In the genomic region with DNA sequence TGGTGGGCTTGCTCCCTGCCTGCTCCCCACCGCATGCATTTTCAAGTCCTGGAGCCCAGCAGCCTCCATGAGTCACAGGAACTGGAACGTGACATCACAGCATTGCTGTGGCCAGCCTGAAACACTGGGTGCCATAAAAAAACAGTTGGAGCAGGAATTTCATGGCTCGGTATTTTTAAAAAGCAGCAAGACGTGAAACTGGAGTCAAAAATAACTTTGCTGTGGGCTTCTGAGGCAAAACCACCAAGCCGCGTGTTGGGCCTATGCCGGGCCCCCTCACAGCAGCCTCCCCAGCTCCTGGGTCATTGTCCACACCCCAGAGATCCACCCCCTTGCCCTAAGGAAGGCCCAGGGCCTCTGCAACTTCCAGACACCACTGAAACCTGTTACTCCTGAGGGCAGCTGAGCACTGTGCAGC, we compare ENCODE assay signal across 10 cellular contexts. TPM values are rescaled to one million over a fixed set of nuclear protein-coding genes. Genes with fewer than 3 reads are reported as not detected.
DNase-seq lines count a peak whose midpoint lies in the region; ATAC-seq, FAIRE-seq and TF ChIP-seq lines count a peak whose summit lies in the region.
"Had no signal": no experiment of that assay in that cellular context is flagged by ENCODE, and none has a peak within 500 bp of the region (broad histone marks: within the 10 kb centered on the region; RNA-seq: fewer than 3 reads in every experiment).

No MANE protein-coding gene starts in this region.

- H3K36me3 ChIP-seq in left lung (no peaks in the 10 kb centered on the region), transverse colon (no peaks in the 10 kb centered on the region)

- no peaks in the 10 kb centered on the region for H3K27me3 ChIP-seq in left lung
- no peaks in the 10 kb centered on the region for H3K27me3 ChIP-seq in transverse colon

- H3K4me3 ChIP-seq in cardiac fibroblast (replicated peaks in 1 of 2; ENCODE audit: low read depth in 2 of 2, low read length in 2 of 2) (no peak overlapping the region), left lung (no peak overlapping the region), transverse colon (no peak overlapping the region)
- H3K4me3 ChIP-seq: K562 had no signal

- H3K4me3 Mint-ChIP-seq in activated T-helper 1 cell treated with anti-CD3 and anti-CD28 coated beads, Interleukin-12 subunit alpha, Interleukin-12 subunit beta, Interleukin-2, Interleukin-4 antibody, amounts not matched to agents 30 ng/mL and 10 ng/mL and 1 ng/mL, durations not matched to agents 14 hours and 24 hours and 36 hours, result no peak overlapping the region
- H3K4me3 Mint-ChIP-seq: activated B cell treated with CpG ODN at 0.5 μM for 24 hours had no signal

- FAIRE-seq in HTR-8/SVneo (lab: Jason Lieb, UNC), result peak; percentile 81
- FAIRE-seq: K562 had no signal

- TF ChIP-seq EP300 in transverse colon (IDR thresholded peaks at IDR 0.05; ENCODE audit: low read depth), result no peak

- H3K36me3 Mint-ChIP-seq in activated T-helper 1 cell treated with anti-CD3 and anti-CD28 coated beads, Interleukin-12 subunit alpha, Interleukin-12 subunit beta, Interleukin-2, Interleukin-4 antibody, amounts not matched to agents 30 ng/mL and 10 ng/mL and 1 ng/mL, durations not matched to agents 14 hours and 24 hours and 36 hours (ENCODE audit: low read depth), result peaks cover 4% of the 10 kb centered on the region

- no peaks in the 10 kb centered on the region for H3K9me3 Mint-ChIP-seq in activated T-helper 1 cell treated with anti-CD3 and anti-CD28 coated beads, Interleukin-12 subunit alpha, Interleukin-12 subunit beta, Interleukin-2, Interleukin-4 antibody, amounts not matched to agents 30 ng/mL and 10 ng/mL and 1 ng/mL, durations not matched to agents 14 hours and 24 hours and 36 hours
- H3K9me3 Mint-ChIP-seq: activated B cell treated with CpG ODN at 0.5 μM for 24 hours had no signal

- DNase-seq in HTR-8/SVneo (ENCODE audit: insufficient read length, low spot score), result peak; percentile 78
- peak; percentile 83 to 86 for DNase-seq in cardiac fibroblast (ENCODE audit: low read depth in 2 of 2)
- peak in 1 of 2 donors; percentile 44 for DNase-seq in left lung
- no peak for DNase-seq in transverse colon
- DNase-seq in activated T-helper 1 cell treated with anti-CD3 and anti-CD28 coated beads, Interleukin-12 subunit alpha, Interleukin-12 subunit beta, Interleukin-2, Interleukin-4 antibody, amounts not matched to agents 30 ng/mL and 10 ng/mL and 1 ng/mL, durations not matched to agents 14 hours and 24 hours and 36 hours (ENCODE audit: low spot score), result no peak
- DNase-seq: activated B cell treated with CpG ODN at 0.5 μM for 24 hours, erythroblast had no signal

- no peaks in the 10 kb centered on the region for H3K27me3 Mint-ChIP-seq in activated T-helper 1 cell treated with anti-CD3 and anti-CD28 coated beads, Interleukin-12 subunit alpha, Interleukin-12 subunit beta, Interleukin-2, Interleukin-4 antibody, amounts not matched to agents 30 ng/mL and 10 ng/mL and 1 ng/mL, durations not matched to agents 14 hours and 24 hours and 36 hours (ENCODE audit: insufficient read depth)
- H3K27me3 Mint-ChIP-seq: activated B cell treated with CpG ODN at 0.5 μM for 24 hours had no signal

- no peaks in the 10 kb centered on the region for H3K9me3 ChIP-seq in left lung
- H3K9me3 ChIP-seq in transverse colon, result no peaks in the 10 kb centered on the region

- no peak overlapping the region for H3K27ac Mint-ChIP-seq in activated T-helper 1 cell treated with anti-CD3 and anti-CD28 coated beads, Interleukin-12 subunit alpha, Interleukin-12 subunit beta, Interleukin-2, Interleukin-4 antibody, amounts not matched to agents 30 ng/mL and 10 ng/mL and 1 ng/mL, durations not matched to agents 14 hours and 24 hours and 36 hours
- H3K27ac Mint-ChIP-seq: activated B cell treated with CpG ODN at 0.5 μM for 24 hours had no signal

- TF ChIP-seq POLR2A in transverse colon (IDR thresholded peaks at IDR 0.05), result no peak

- peaks cover 31% of the 10 kb centered on the region for H3K4me1 Mint-ChIP-seq in activated T-helper 1 cell treated with anti-CD3 and anti-CD28 coated beads, Interleukin-12 subunit alpha, Interleukin-12 subunit beta, Interleukin-2, Interleukin-4 antibody, amounts not matched to agents 30 ng/mL and 10 ng/mL and 1 ng/mL, durations not matched to agents 14 hours and 24 hours and 36 hours (ENCODE audit: low read depth)

- TF ChIP-seq CTCF in cardiac fibroblast (IDR thresholded peaks at IDR 0.05; ENCODE audit: low read depth, low read length) (no peak), left lung (IDR thresholded peaks at IDR 0.05) (no peak), transverse colon (IDR thresholded peaks at IDR 0.05) (no peak)

- ATAC-seq in left lung (peak; percentile 27), GM18873 (IDR thresholded peaks at IDR 0.05; ENCODE audit: low FRiP score, unreplicated experiment) (no peak), HG03097 (IDR thresholded peaks at IDR 0.05; ENCODE audit: low FRiP score, unreplicated experiment) (no peak)
- ATAC-seq: K562 had no signal

- WGBS in transverse colon (ENCODE audit: low coverage in 1 of 2), 2 donors, result 72% methylated on average over 7 of the region's 7 CpGs; no CpG with 5 or more reads in 1 of the 2 donors

- H3K4me1 ChIP-seq in left lung (peaks cover 16 to 41% of the 10 kb centered on the region in 2 donors), transverse colon (peaks cover 0 to 12% (median 4%) of the 10 kb centered on the region in 4 donors)

- intact Hi-C loops in left lung (cut with DNase I) (no loop called here), transverse colon (cut with DNase I; ENCODE audit: low total_unique reads) (no loop called here)
- intact Hi-C loops in activated T-helper 1 cell treated with anti-CD3 and anti-CD28 coated beads, Interleukin-12 subunit alpha, Interleukin-12 subunit beta, Interleukin-2, Interleukin-4 antibody, amounts not matched to agents 30 ng/mL and 10 ng/mL and 1 ng/mL, durations not matched to agents 14 hours and 24 hours and 36 hours (cut with micrococcal nuclease), result no loop called here

- peak overlapping the region; percentile 53 to 87 for H3K27ac ChIP-seq in left lung
- peak overlapping the region; percentile 28 to 58 (median 37) for H3K27ac ChIP-seq in transverse colon

- in situ Hi-C loops in transverse colon (cut with MboI; ENCODE audit: low pct_ligation_motif_present in 1 of 4, low pct_unique_long_range_greater_than_20kb in 1 of 4, low sequenced_read_pairs in 3 of 4), result no loop called here

RNA-seq across cellular contexts. Expression of a gene that starts 33.8 kb away (rescaled TPM):
- total RNA-seq in left lung (10 to 100 TPM; 35.9 to 38.3 TPM), transverse colon (1 to 10 TPM; 2.2 to 8.2 (median 6.2) TPM)
- total RNA-seq in activated T-helper 1 cell treated with anti-CD3 and anti-CD28 coated beads, Interleukin-12 subunit alpha, Interleukin-12 subunit beta, Interleukin-2, Interleukin-4 antibody, amounts not matched to agents 30 ng/mL and 10 ng/mL and 1 ng/mL, durations not matched to agents 14 hours and 24 hours and 36 hours, result 35.4 and 37.4 TPM in 2 replicates

Comparison
In these comparisons a context has a peak if more than half of its experiments do, and no peak if none do; other contexts are left out.
1. DNase-seq: peak in HTR-8/SVneo (single experiment) and cardiac fibroblast (2 of 2); none in transverse colon (single experiment) and activated T-helper 1 cell treated with anti-CD3 and anti-CD28 coated beads, Interleukin-12 subunit alpha, Interleukin-12 subunit beta, Interleukin-2, Interleukin-4 antibody, amounts not matched to agents 30 ng/mL and 10 ng/mL and 1 ng/mL, durations not matched to agents 14 hours and 24 hours and 36 hours (single experiment).